2 cellular contexts compared by ENCODE assay signal in the genomic region with DNA sequence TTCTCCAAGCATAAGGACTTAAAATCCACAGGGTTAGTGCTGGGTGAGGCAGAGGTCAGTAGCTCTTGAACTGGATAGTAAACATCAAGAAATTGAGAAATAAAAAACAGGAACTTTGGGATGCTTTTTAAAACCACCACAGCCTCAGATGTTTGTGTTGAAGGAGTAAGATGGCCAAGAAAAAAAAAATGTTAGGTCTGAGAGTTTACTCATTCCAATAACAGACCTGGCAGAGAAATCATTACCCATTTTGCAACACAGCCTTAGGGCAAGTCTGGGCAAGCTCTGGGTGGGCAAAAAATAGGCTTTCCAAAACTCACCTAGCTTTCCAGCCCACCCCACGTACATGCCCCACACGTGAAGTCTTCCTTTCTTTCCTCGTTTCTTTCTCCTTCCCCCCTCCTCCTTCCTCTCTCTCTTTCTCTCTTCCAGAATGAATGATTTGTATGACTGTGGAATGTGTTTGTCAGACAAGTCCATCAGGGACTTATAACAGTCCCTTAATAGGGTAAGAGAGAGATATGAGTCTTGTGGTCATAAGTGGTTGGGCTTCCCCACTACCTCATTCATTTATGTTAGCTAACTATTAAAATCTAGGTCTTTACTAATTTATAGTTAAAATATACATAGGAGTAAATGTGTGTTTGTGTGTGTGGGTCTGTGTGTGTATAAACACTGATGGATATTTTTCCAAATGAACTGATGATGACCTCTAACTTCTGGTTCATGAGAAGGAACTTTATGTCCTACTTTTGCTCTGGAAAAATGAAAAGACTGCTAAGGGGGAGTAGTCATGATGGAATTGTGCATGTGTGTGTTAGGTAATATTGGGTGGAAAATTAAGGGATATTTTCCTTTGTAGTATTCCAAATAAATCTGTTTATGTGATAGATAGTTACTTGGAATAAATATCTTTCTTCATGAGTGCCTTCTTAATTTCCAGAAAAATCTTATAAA.
TF ChIP-seq lines count a peak whose summit lies in the region.

No MANE protein-coding gene starts in this region.

TF ChIP-seq in liver, 16 proteins besides CTCF, POLR2A, EP300 and RAD21:
- TF ChIP-seq NR2F2 (IDR thresholded peaks at IDR 0.05) (peak; percentile 83), SP1 (IDR thresholded peaks at IDR 0.05) (peak; percentile 48), RXRA (IDR thresholded peaks at IDR 0.05) (peak; percentile 46 to 61), EGR1 (IDR thresholded peaks at IDR 0.05; ENCODE audit: low read depth in 2 of 2) (no peak)
- TF ChIP-seq, protein P1, sequence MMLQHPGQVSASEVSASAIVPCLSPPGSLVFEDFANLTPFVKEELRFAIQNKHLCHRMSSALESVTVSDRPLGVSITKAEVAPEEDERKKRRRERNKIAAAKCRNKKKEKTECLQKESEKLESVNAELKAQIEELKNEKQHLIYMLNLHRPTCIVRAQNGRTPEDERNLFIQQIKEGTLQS (IDR thresholded peaks at IDR 0.05), result no peak

TF ChIP-seq in HepG2, 621 proteins besides CTCF, POLR2A, EP300 and RAD21:
- no peak for TF ChIP-seq ZNF567 (CRISPR knock-in tag; IDR thresholded peaks at IDR 0.05; ENCODE audit: borderline replicate concordance)
- TF ChIP-seq HNRNPUL1 (IDR thresholded peaks at IDR 0.05; ENCODE audit: low read depth, low read length), result no peak
- no peak for TF ChIP-seq PTBP1 (IDR thresholded peaks at IDR 0.05; ENCODE audit: low read depth, low read length, poor library complexity, severe bottlenecking)
- TF ChIP-seq SCMH1 (CRISPR knock-in tag; IDR thresholded peaks at IDR 0.05; ENCODE audit: borderline replicate concordance), result no peak
- TF ChIP-seq CBX2 (IDR thresholded peaks at IDR 0.05; ENCODE audit: low read depth, low read length), result no peak
- TF ChIP-seq CBX2 (CRISPR knock-in tag; IDR thresholded peaks at IDR 0.05; ENCODE audit: low read depth), result no peak
- TF ChIP-seq RXRA (CRISPR knock-in tag; IDR thresholded peaks at IDR 0.05), result no peak
- TF ChIP-seq, protein P2, sequence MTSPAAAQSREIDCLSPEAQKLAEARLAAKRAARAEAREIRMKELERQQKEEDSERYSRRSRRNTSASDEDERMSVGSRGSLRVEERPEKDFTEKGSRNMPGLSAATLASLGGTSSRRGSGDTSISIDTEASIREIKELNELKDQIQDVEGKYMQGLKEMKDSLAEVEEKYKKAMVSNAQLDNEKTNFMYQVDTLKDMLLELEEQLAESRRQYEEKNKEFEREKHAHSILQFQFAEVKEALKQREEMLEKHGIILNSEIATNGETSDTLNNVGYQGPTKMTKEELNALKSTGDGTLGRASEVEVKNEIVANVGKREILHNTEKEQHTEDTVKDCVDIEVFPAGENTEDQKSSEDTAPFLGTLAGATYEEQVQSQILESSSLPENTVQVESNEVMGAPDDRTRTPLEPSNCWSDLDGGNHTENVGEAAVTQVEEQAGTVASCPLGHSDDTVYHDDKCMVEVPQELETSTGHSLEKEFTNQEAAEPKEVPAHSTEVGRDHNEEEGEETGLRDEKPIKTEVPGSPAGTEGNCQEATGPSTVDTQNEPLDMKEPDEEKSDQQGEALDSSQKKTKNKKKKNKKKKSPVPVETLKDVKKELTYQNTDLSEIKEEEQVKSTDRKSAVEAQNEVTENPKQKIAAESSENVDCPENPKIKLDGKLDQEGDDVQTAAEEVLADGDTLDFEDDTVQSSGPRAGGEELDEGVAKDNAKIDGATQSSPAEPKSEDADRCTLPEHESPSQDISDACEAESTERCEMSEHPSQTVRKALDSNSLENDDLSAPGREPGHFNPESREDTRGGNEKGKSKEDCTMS (CRISPR knock-in tag; conservative IDR thresholded peaks at IDR 0.05), result no peak
- TF ChIP-seq, protein P3, sequence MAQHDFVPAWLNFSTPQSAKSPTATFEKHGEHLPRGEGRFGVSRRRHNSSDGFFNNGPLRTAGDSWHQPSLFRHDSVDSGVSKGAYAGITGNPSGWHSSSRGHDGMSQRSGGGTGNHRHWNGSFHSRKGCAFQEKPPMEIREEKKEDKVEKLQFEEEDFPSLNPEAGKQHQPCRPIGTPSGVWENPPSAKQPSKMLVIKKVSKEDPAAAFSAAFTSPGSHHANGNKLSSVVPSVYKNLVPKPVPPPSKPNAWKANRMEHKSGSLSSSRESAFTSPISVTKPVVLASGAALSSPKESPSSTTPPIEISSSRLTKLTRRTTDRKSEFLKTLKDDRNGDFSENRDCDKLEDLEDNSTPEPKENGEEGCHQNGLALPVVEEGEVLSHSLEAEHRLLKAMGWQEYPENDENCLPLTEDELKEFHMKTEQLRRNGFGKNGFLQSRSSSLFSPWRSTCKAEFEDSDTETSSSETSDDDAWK (CRISPR knock-in tag; IDR thresholded peaks at IDR 0.05), result no peak
- TF ChIP-seq, protein P4, sequence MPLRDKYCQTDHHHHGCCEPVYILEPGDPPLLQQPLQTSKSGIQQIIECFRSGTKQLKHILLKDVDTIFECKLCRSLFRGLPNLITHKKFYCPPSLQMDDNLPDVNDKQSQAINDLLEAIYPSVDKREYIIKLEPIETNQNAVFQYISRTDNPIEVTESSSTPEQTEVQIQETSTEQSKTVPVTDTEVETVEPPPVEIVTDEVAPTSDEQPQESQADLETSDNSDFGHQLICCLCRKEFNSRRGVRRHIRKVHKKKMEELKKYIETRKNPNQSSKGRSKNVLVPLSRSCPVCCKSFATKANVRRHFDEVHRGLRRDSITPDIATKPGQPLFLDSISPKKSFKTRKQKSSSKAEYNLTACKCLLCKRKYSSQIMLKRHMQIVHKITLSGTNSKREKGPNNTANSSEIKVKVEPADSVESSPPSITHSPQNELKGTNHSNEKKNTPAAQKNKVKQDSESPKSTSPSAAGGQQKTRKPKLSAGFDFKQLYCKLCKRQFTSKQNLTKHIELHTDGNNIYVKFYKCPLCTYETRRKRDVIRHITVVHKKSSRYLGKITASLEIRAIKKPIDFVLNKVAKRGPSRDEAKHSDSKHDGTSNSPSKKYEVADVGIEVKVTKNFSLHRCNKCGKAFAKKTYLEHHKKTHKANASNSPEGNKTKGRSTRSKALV (CRISPR knock-in tag; IDR thresholded peaks at IDR 0.05), result no peak
- no peak for TF ChIP-seq ELF4 (CRISPR knock-in tag; IDR thresholded peaks at IDR 0.05; ENCODE audit: borderline replicate concordance)
- no peak for TF ChIP-seq DR1 (CRISPR knock-in tag; IDR thresholded peaks at IDR 0.05)
- TF ChIP-seq, protein P5, sequence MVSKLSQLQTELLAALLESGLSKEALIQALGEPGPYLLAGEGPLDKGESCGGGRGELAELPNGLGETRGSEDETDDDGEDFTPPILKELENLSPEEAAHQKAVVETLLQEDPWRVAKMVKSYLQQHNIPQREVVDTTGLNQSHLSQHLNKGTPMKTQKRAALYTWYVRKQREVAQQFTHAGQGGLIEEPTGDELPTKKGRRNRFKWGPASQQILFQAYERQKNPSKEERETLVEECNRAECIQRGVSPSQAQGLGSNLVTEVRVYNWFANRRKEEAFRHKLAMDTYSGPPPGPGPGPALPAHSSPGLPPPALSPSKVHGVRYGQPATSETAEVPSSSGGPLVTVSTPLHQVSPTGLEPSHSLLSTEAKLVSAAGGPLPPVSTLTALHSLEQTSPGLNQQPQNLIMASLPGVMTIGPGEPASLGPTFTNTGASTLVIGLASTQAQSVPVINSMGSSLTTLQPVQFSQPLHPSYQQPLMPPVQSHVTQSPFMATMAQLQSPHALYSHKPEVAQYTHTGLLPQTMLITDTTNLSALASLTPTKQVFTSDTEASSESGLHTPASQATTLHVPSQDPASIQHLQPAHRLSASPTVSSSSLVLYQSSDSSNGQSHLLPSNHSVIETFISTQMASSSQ (IDR thresholded peaks at IDR 0.05; ENCODE audit: low read depth), result no peak
- TF ChIP-seq, protein P5 (CRISPR knock-in tag; IDR thresholded peaks at IDR 0.05; ENCODE audit: borderline replicate concordance), result no peak
- no peak for TF ChIP-seq ZBTB3 (CRISPR knock-in tag; IDR thresholded peaks at IDR 0.05; ENCODE audit: borderline replicate concordance, low read depth)
- TF ChIP-seq CREM (IDR thresholded peaks at IDR 0.05), result no peak
- TF ChIP-seq CREM (CRISPR knock-in tag; IDR thresholded peaks at IDR 0.05), result no peak
- TF ChIP-seq, protein P6, sequence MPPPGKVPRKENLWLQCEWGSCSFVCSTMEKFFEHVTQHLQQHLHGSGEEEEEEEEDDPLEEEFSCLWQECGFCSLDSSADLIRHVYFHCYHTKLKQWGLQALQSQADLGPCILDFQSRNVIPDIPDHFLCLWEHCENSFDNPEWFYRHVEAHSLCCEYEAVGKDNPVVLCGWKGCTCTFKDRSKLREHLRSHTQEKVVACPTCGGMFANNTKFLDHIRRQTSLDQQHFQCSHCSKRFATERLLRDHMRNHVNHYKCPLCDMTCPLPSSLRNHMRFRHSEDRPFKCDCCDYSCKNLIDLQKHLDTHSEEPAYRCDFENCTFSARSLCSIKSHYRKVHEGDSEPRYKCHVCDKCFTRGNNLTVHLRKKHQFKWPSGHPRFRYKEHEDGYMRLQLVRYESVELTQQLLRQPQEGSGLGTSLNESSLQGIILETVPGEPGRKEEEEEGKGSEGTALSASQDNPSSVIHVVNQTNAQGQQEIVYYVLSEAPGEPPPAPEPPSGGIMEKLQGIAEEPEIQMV (CRISPR knock-in tag; IDR thresholded peaks at IDR 0.05; ENCODE audit: low read depth), result no peak
